In genomic region chr14:30069536-30069935, GRCh38 we compare ENCODE assay signal across 22 cellular contexts.
"Had no signal": no experiment of that assay in that cellular context is flagged by ENCODE, and none has a peak within 500 bp of the region (broad histone marks: within the 10 kb centered on the region; RNA-seq: fewer than 3 reads in every experiment).

No MANE protein-coding gene starts in this region.

- H3K4me3 Mint-ChIP-seq: activated naive CD4-positive, alpha-beta T cell treated with anti-CD3 and anti-CD28 coated beads for 36 hours; activated naive CD8-positive, alpha-beta T cell; activated T-cell treated with anti-CD3 and anti-CD28 coated beads, Interleukin-2, amount 50 U/mL, for 4 hours; activated T-helper 17 cell treated with anti-CD3 and anti-CD28 coated beads, Interleukin-2, amount 50 U/mL, for 72 hours; central memory CD8-positive, alpha-beta T cell; T-helper 1 cell treated with Interleukin-12 subunit alpha and Interleukin-12 subunit beta and Interleukin-4 antibody, amounts not matched to agents 30 μg/mL and 1 μg/mL, for 36 hours had no signal

- H3K27me3 Mint-ChIP-seq: activated naive CD8-positive, alpha-beta T cell; activated T-helper 17 cell treated with anti-CD3 and anti-CD28 coated beads, Interleukin-2, amount 50 U/mL, for 72 hours; central memory CD8-positive, alpha-beta T cell had no signal

- H3K4me1 Mint-ChIP-seq: activated T-helper 17 cell treated with anti-CD3 and anti-CD28 coated beads, Interleukin-2, amount 50 U/mL, for 72 hours; central memory CD8-positive, alpha-beta T cell had no signal

- H3K4me3 ChIP-seq: body of pancreas had no signal

- H3K27ac Mint-ChIP-seq: activated naive CD4-positive, alpha-beta T cell treated with anti-CD3 and anti-CD28 coated beads for 36 hours; activated naive CD8-positive, alpha-beta T cell; activated T-helper 17 cell treated with anti-CD3 and anti-CD28 coated beads, Interleukin-2, amount 50 U/mL, for 72 hours; T-helper 1 cell treated with Interleukin-12 subunit alpha and Interleukin-12 subunit beta and Interleukin-4 antibody, amounts not matched to agents 30 μg/mL and 1 μg/mL, for 36 hours had no signal

- DNase-seq: activated CD4-positive, alpha-beta T cell treated with anti-CD3 and anti-CD28 coated beads for 4 hours; activated CD4-positive, alpha-beta T cell treated with anti-CD3 and anti-CD28 coated beads, Interleukin-2, amount 50 U/mL, for 4 hours; activated gamma-delta T cell; activated naive CD4-positive, alpha-beta T cell treated with anti-CD3 and anti-CD28 coated beads for 36 hours; activated T-cell treated with anti-CD3 and anti-CD28 coated beads, Interleukin-2, amount 50 U/mL, for 4 hours; anterior cingulate cortex; body of pancreas; Karpas-422; MM.1S; NCI-H1105; NCI-H1436; NCI-H1694 treated with DMSO at 0.1 percent for 48 hours; NCI-H2029 treated with DMSO at 0.1 percent for 48 hours; NCI-H446; NCI-H524; PC-3; SHP77 treated with DMSO at 0.1 percent for 48 hours had no signal

- H3K9me3 ChIP-seq: body of pancreas had no signal

- H3K27me3 ChIP-seq: body of pancreas had no signal

- ATAC-seq: activated CD4-positive, CD25-positive, alpha-beta regulatory T cell treated with anti-CD3 and anti-CD28 coated beads, Interleukin-2, amount 50 U/mL, for 24 hours; activated T-cell treated with anti-CD3 and anti-CD28 coated beads, Interleukin-2, amount 50 U/mL, for 4 hours; activated T-helper 17 cell treated with anti-CD3 and anti-CD28 coated beads, Interleukin-2, amount 50 U/mL, for 72 hours; body of pancreas; PC-3 had no signal

- H3K4me1 ChIP-seq: body of pancreas had no signal

- H3K27ac ChIP-seq: body of pancreas had no signal

- H3K36me3 Mint-ChIP-seq: activated naive CD8-positive, alpha-beta T cell had no signal
